Comparison of ENCODE assay signal across 10 cellular contexts in the genomic region with DNA sequence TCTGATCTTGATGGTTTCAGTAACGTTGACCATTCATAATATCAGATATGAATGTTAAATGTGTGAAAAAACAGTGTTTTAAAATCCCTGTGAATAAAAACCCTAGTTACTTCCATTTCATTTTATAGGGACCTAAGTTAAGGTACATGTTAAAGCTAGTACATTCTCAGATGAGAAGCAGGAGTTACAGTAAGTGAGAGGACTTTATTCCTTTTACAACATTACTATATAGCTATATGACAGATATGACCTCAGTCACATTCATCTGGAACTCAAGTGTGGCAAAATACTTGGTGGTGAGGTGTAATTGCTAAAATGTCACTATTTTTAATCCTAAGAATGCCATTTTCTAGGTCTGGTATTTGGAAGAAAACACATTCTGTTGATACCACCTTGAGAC.
"Had no signal": no experiment of that assay in that cellular context is flagged by ENCODE, and none has a peak within 500 bp of the region (broad histone marks: within the 10 kb centered on the region; RNA-seq: fewer than 3 reads in every experiment).

No MANE protein-coding gene starts in this region.

- H3K4me3 Mint-ChIP-seq: GM23338, HFFc6, IgD-negative memory B cell had no signal

- H3K9me3 Mint-ChIP-seq: GM23338, HFFc6, IgD-negative memory B cell had no signal

- H3K27me3 Mint-ChIP-seq: IgD-negative memory B cell had no signal

- H3K36me3 ChIP-seq: HAP-1 had no signal

- H3K4me3 ChIP-seq: GM23338, HAP-1 had no signal

- ATAC-seq: GM23338, HCT116, HepG2 had no signal

- H2AFZ ChIP-seq: GM23338 had no signal

- FAIRE-seq: H1, HepG2 had no signal

- H3K4me1 ChIP-seq: HAP-1 had no signal

- H3K4me2 ChIP-seq: GM23338 had no signal

- H3K9me3 ChIP-seq: HAP-1 had no signal

- H3K27ac ChIP-seq: HL-60 had no signal

- H3K27ac Mint-ChIP-seq: GM23338, HFFc6, IgD-negative memory B cell had no signal

- DNase-seq: H7, HFFc6, KBM-7 had no signal
